ENCODE assay signal across 13 cellular contexts in genomic region chr4:11599044-11599443, GRCh38.
DNase-seq lines count a peak whose midpoint lies in the region; ATAC-seq and TF ChIP-seq lines count a peak whose summit lies in the region.
"Had no signal": no experiment of that assay in that cellular context is flagged by ENCODE, and none has a peak within 500 bp of the region (broad histone marks: within the 10 kb centered on the region; RNA-seq: fewer than 3 reads in every experiment).

No MANE protein-coding gene starts in this region.

- H3K27ac ChIP-seq in HCT116 (ENCODE audit: low read depth, low read length): no peak overlapping the region

- no peak for TF ChIP-seq RAD21 in HCT116 (IDR thresholded peaks at IDR 0.05; ENCODE audit: low read depth)

- RAD21 ChIA-PET in HCT116 (lab: Charles Lee; ENCODE audit: low non-redundant PET in 1 of 2, low total read pairs in 2 of 2, uncharacterized antibody in 2 of 2, unreplicated experiment in 2 of 2): no interaction called here

- no peak for TF ChIP-seq POLR2A in HCT116 (IDR thresholded peaks at IDR 0.05; ENCODE audit: borderline replicate concordance, extremely low read depth, insufficient read depth, insufficient read length)

- intact Hi-C loops in HCT116 (cut with micrococcal nuclease): no loop called here
- intact Hi-C loops in left ventricle myocardium superior (cut with micrococcal nuclease): no loop called here

- TF ChIP-seq CTCF in HCT116 (IDR thresholded peaks at IDR 0.05 in 2 of 3, conservative IDR thresholded peaks at IDR 0.05 in 1 of 3; ENCODE audit: borderline replicate concordance in 1 of 3, insufficient read depth in 1 of 3, low read depth in 2 of 3, low read length in 2 of 3): no peak

- H4K20me1 ChIP-seq in HCT116 (ENCODE audit: insufficient read depth): no peaks in the 10 kb centered on the region

- DNase-seq in ACHN: peak; percentile 66
- DNase-seq in HCT116 (ENCODE audit: low read depth, low spot score): no peak
- peak; percentile 44 for DNase-seq in glomerular visceral epithelial cell (ENCODE audit: extremely low spot score)
- peak; percentile 20 for DNase-seq in putamen (ENCODE audit: low spot score)
- no peak for DNase-seq in left ventricle myocardium superior
- DNase-seq in NCI-H226: no peak
- no peak for DNase-seq in GM19240 (ENCODE audit: insufficient read length, low spot score)
- no peak for DNase-seq in KG1 (lab: John Stamatoyannopoulos, UW)
- DNase-seq: 8988T; C1 segment of cervical spinal cord; CD4-positive, alpha-beta T cell; H7 had no signal

- no TSS peak for BruUV-seq in HCT116 (replicated peaks; lab: Mats Ljungman, UMichigan)

- ATAC-seq in HCT116 (no peak), left ventricle myocardium superior (no peak)
- ATAC-seq: GM23338 had no signal

- no peak overlapping the region for H2AFZ ChIP-seq in HCT116 (ENCODE audit: low read depth, low read length, poor library complexity, severe bottlenecking)
- H2AFZ ChIP-seq: GM23338 had no signal

- no peaks in the 10 kb centered on the region for H3K9me2 ChIP-seq in HCT116 (ENCODE audit: insufficient read depth)

- no peaks in the 10 kb centered on the region for H3K27me3 ChIP-seq in HCT116 (ENCODE audit: insufficient read depth, low read length)

- POLR2A ChIA-PET in HCT116 (lab: Charles Lee): interaction anchor here (1.2 kb wide), 1 partner anchor 33 kb away, joined by 3 read pairs; no protein-coding TSS in a partner anchor

- no peak overlapping the region for H3K9ac ChIP-seq in HCT116 (ENCODE audit: low read length)

- H3K79me2 ChIP-seq in HCT116 (ENCODE audit: insufficient read depth, low read length): no peaks in the 10 kb centered on the region

- H3K9me3 ChIP-seq in HCT116 (ENCODE audit: control insufficient read depth in 1 of 2, insufficient read depth in 1 of 2, low read depth in 1 of 2, low read length in 2 of 2): no peaks in the 10 kb centered on the region

- peaks cover 31 to 67% of the 10 kb centered on the region in 2 experiments for H3K4me1 ChIP-seq in HCT116 (ENCODE audit: control insufficient read depth in 1 of 2, insufficient read depth in 2 of 2, low read length in 2 of 2)

- 0 out of 2 replicates have a peak overlapping the region, but pooled peaks have one; percentile 1 for H3K4me2 ChIP-seq in HCT116 (ENCODE audit: low read length)
- H3K4me2 ChIP-seq: GM23338 had no signal

- no peak overlapping the region for H3K4me3 ChIP-seq in HCT116 (replicated peaks in 1 of 2; ENCODE audit: low read depth in 1 of 2, low read length in 2 of 2)
- H3K4me3 ChIP-seq: GM23338 had no signal

- H3K36me3 ChIP-seq in HCT116 (ENCODE audit: control insufficient read depth in 1 of 2, insufficient read depth in 2 of 2, low read length in 2 of 2): no peaks in the 10 kb centered on the region

- CTCF ChIA-PET in HCT116 (lab: Charles Lee): no interaction called here

- in situ Hi-C loops in ACHN (cut with HindIII; ENCODE audit: low pct_ligation_motif_present, low pct_unique_long_range_greater_than_20kb, low sequenced_read_pairs): no loop called here

TF ChIP-seq in HCT116, 20 proteins besides CTCF, POLR2A, EP300 and RAD21:
- TF ChIP-seq, protein P1, sequence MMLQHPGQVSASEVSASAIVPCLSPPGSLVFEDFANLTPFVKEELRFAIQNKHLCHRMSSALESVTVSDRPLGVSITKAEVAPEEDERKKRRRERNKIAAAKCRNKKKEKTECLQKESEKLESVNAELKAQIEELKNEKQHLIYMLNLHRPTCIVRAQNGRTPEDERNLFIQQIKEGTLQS (IDR thresholded peaks at IDR 0.05): no peak
- no peak for TF ChIP-seq ZFX (IDR thresholded peaks at IDR 0.05)
- TF ChIP-seq SP1 (IDR thresholded peaks at IDR 0.05; ENCODE audit: low read depth): no peak
- TF ChIP-seq, protein P2, sequence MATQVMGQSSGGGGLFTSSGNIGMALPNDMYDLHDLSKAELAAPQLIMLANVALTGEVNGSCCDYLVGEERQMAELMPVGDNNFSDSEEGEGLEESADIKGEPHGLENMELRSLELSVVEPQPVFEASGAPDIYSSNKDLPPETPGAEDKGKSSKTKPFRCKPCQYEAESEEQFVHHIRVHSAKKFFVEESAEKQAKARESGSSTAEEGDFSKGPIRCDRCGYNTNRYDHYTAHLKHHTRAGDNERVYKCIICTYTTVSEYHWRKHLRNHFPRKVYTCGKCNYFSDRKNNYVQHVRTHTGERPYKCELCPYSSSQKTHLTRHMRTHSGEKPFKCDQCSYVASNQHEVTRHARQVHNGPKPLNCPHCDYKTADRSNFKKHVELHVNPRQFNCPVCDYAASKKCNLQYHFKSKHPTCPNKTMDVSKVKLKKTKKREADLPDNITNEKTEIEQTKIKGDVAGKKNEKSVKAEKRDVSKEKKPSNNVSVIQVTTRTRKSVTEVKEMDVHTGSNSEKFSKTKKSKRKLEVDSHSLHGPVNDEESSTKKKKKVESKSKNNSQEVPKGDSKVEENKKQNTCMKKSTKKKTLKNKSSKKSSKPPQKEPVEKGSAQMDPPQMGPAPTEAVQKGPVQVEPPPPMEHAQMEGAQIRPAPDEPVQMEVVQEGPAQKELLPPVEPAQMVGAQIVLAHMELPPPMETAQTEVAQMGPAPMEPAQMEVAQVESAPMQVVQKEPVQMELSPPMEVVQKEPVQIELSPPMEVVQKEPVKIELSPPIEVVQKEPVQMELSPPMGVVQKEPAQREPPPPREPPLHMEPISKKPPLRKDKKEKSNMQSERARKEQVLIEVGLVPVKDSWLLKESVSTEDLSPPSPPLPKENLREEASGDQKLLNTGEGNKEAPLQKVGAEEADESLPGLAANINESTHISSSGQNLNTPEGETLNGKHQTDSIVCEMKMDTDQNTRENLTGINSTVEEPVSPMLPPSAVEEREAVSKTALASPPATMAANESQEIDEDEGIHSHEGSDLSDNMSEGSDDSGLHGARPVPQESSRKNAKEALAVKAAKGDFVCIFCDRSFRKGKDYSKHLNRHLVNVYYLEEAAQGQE (IDR thresholded peaks at IDR 0.05; ENCODE audit: low read depth): no peak
- TF ChIP-seq FOSL1 (IDR thresholded peaks at IDR 0.05; ENCODE audit: low read depth): no peak
- TF ChIP-seq JUND (IDR thresholded peaks at IDR 0.05): no peak
- TF ChIP-seq POLR2AphosphoS5 (IDR thresholded peaks at IDR 0.05; ENCODE audit: low read depth, low read length): no peak
- no peak for TF ChIP-seq EZH2phosphoT487 (IDR thresholded peaks at IDR 0.05; ENCODE audit: borderline replicate concordance)
- TF ChIP-seq, protein P3, sequence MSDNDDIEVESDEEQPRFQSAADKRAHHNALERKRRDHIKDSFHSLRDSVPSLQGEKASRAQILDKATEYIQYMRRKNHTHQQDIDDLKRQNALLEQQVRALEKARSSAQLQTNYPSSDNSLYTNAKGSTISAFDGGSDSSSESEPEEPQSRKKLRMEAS (IDR thresholded peaks at IDR 0.05): no peak
- no peak for TF ChIP-seq ELF1 (IDR thresholded peaks at IDR 0.05; ENCODE audit: borderline replicate concordance, low read depth)
- TF ChIP-seq EZH2 (IDR thresholded peaks at IDR 0.05): no peak
- no peak for TF ChIP-seq TCF7L2 (IDR thresholded peaks at IDR 0.05; ENCODE audit: borderline replicate concordance, extremely low read depth, insufficient read depth, insufficient read length)
- TF ChIP-seq SRF (IDR thresholded peaks at IDR 0.05; ENCODE audit: low read depth): no peak
- no peak for TF ChIP-seq SIN3A (IDR thresholded peaks at IDR 0.05; ENCODE audit: low read depth)
- no peak for TF ChIP-seq CBX3 (IDR thresholded peaks at IDR 0.05; ENCODE audit: low read depth)
- TF ChIP-seq ZNF274 (IDR thresholded peaks at IDR 0.05; ENCODE audit: low read depth, low read length): no peak
- no peak for TF ChIP-seq EGR1 (IDR thresholded peaks at IDR 0.05; ENCODE audit: low read depth)
- TF ChIP-seq YY1 (IDR thresholded peaks at IDR 0.05; ENCODE audit: extremely low read depth, insufficient replicate concordance, low read depth, low read length): no peak
- TF ChIP-seq ZBTB33 (IDR thresholded peaks at IDR 0.05; ENCODE audit: extremely low read depth, insufficient replicate concordance, low read length): no peak
- TF ChIP-seq CEBPB (IDR thresholded peaks at IDR 0.05; ENCODE audit: low read depth): no peak

Comparison
In these comparisons a context has a peak if more than half of its experiments do, and no peak if none do; other contexts are left out.
1. DNase-seq: peak in ACHN (single experiment), glomerular visceral epithelial cell (single experiment) and putamen (single experiment); none in HCT116 (single experiment), left ventricle myocardium superior (single experiment), NCI-H226 (single experiment), GM19240 (single experiment) and KG1 (single experiment).